Comparison of ENCODE assay signal across 1 cellular context in genomic region chr6:27176523-27177391, GRCh38.
A peak's percentile ranks its signal among the peaks of the same experiment; 100 is the strongest.
TF ChIP-seq lines count a peak whose summit lies in the region.

No MANE protein-coding gene starts in this region.

TF ChIP-seq in HEK293, 187 proteins besides CTCF, POLR2A, EP300 and RAD21 (continued from another document):
- peak; percentile 31; the same call in 1 of the 2 replicates for TF ChIP-seq GLIS1 (tag by site-specific recombination; IDR thresholded peaks at IDR 0.05)
- 0 out of 2 replicates have a peak, but pooled peaks have one; percentile 43 for TF ChIP-seq MZF1 (tag by site-specific recombination; IDR thresholded peaks at IDR 0.05; ENCODE audit: borderline replicate concordance)
- TF ChIP-seq ZNF639 (tag by site-specific recombination; IDR thresholded peaks at IDR 0.05): peak; percentile 81; the same call in 1 of the 2 replicates
- TF ChIP-seq ZNF610 (tag by site-specific recombination; IDR thresholded peaks at IDR 0.05; ENCODE audit: borderline replicate concordance): peak; percentile 23; the same call in 1 of the 2 replicates
- peak; percentile 46; the same call in 1 of the 2 replicates for TF ChIP-seq BCL11A (tag by site-specific recombination; IDR thresholded peaks at IDR 0.05; ENCODE audit: low read depth)
- 0 out of 2 replicates have a peak, but pooled peaks have one; percentile 37 for TF ChIP-seq ZNF366 (tag by site-specific recombination; conservative IDR thresholded peaks at IDR 0.05)
- peak; percentile 66 for TF ChIP-seq ZFP3 (tag by site-specific recombination; IDR thresholded peaks at IDR 0.05; ENCODE audit: low read depth)
- TF ChIP-seq KLF8 (tag by site-specific recombination; IDR thresholded peaks at IDR 0.05): peak; percentile 85
- 0 out of 2 replicates have a peak, but pooled peaks have one; percentile 58 for TF ChIP-seq GLI4 (tag by site-specific recombination; IDR thresholded peaks at IDR 0.05)
- TF ChIP-seq ZXDB (tag by site-specific recombination; IDR thresholded peaks at IDR 0.05): peak; percentile 42; the same call in 1 of the 2 replicates
- peak; percentile 62; the same call in 1 of the 2 replicates for TF ChIP-seq ZNF18 (tag by site-specific recombination; IDR thresholded peaks at IDR 0.05)
- peak; percentile 73 for TF ChIP-seq GFI1B (tag by site-specific recombination; IDR thresholded peaks at IDR 0.05)
- TF ChIP-seq ZEB2 (tag by site-specific recombination; IDR thresholded peaks at IDR 0.05): peak; percentile 90
- TF ChIP-seq ZNF184 (tag by site-specific recombination; IDR thresholded peaks at IDR 0.05): 0 out of 2 replicates have a peak, but pooled peaks have one; percentile 8
- peak; percentile 14; the same call in 1 of the 2 replicates for TF ChIP-seq ZNF623 (tag by site-specific recombination; IDR thresholded peaks at IDR 0.05)
- peak; percentile 30; the same call in 1 of the 2 replicates for TF ChIP-seq ZNF624 (tag by site-specific recombination; IDR thresholded peaks at IDR 0.05)
- TF ChIP-seq ZNF660 (tag by site-specific recombination; IDR thresholded peaks at IDR 0.05): peak; percentile 71
- peak; percentile 79 for TF ChIP-seq KLF9 (tag by site-specific recombination; IDR thresholded peaks at IDR 0.05; ENCODE audit: low read depth)
- peak; percentile 82 for TF ChIP-seq ZNF324 (tag by site-specific recombination; IDR thresholded peaks at IDR 0.05)
- peak; percentile 17; the same call in 1 of the 2 replicates for TF ChIP-seq BCL11B (tag by site-specific recombination; IDR thresholded peaks at IDR 0.05; ENCODE audit: low read depth)
- peak; percentile 53 for TF ChIP-seq ZNF76 (tag by site-specific recombination; IDR thresholded peaks at IDR 0.05; ENCODE audit: borderline replicate concordance, low read depth)
- 0 out of 2 replicates have a peak, but pooled peaks have one; percentile 5 for TF ChIP-seq WT1 (tag by site-specific recombination; IDR thresholded peaks at IDR 0.05)
- peak; percentile 22; the same call in 1 of the 2 replicates for TF ChIP-seq ZBTB11 (tag by site-specific recombination; conservative IDR thresholded peaks at IDR 0.05; ENCODE audit: low read depth)
- peak; percentile 66 for TF ChIP-seq KLF1 (tag by site-specific recombination; IDR thresholded peaks at IDR 0.05)
- TF ChIP-seq ZNF223 (tag by site-specific recombination; IDR thresholded peaks at IDR 0.05): 0 out of 2 replicates have a peak, but pooled peaks have one; percentile 19
- TF ChIP-seq ZNF266 (tag by site-specific recombination; IDR thresholded peaks at IDR 0.05; ENCODE audit: low read depth): 0 out of 2 replicates have a peak, but pooled peaks have one; percentile 35
- peak; percentile 91 for TF ChIP-seq ZNF600 (tag by site-specific recombination; IDR thresholded peaks at IDR 0.05)
- peak; percentile 45; the same call in 1 of the 2 replicates for TF ChIP-seq ZBTB7A (tag by site-specific recombination; IDR thresholded peaks at IDR 0.05; ENCODE audit: low read depth)
- TF ChIP-seq ZNF2 (tag by site-specific recombination; IDR thresholded peaks at IDR 0.05): peak; percentile 75; the same call in 1 of the 2 replicates
- TF ChIP-seq OVOL3 (tag by site-specific recombination; IDR thresholded peaks at IDR 0.05): 0 out of 2 replicates have a peak, but pooled peaks have one; percentile 23
- peak; percentile 73 for TF ChIP-seq SP7 (tag by site-specific recombination; IDR thresholded peaks at IDR 0.05)
- peak; percentile 49; the same call in 1 of the 2 replicates for TF ChIP-seq ZBTB44 (tag by site-specific recombination; IDR thresholded peaks at IDR 0.05)
- TF ChIP-seq ZNF518A (tag by site-specific recombination; conservative IDR thresholded peaks at IDR 0.05; ENCODE audit: low read depth): peak; percentile 43; the same call in 1 of the 2 replicates
- TF ChIP-seq ZBTB21 (tag by site-specific recombination; IDR thresholded peaks at IDR 0.05): peak; percentile 38; the same call in 1 of the 2 replicates
- peak; percentile 99 for TF ChIP-seq ZNF362 (tag by site-specific recombination; IDR thresholded peaks at IDR 0.05)
- 0 out of 2 replicates have a peak, but pooled peaks have one; percentile 36 for TF ChIP-seq KLF17 (tag by site-specific recombination; IDR thresholded peaks at IDR 0.05)
- TF ChIP-seq KLF10 (tag by site-specific recombination; IDR thresholded peaks at IDR 0.05): peak; percentile 57
- TF ChIP-seq ZNF692 (tag by site-specific recombination; IDR thresholded peaks at IDR 0.05): peak; percentile 68; the same call in 1 of the 2 replicates
- 0 out of 2 replicates have a peak, but pooled peaks have one; percentile 35 for TF ChIP-seq ZNF843 (tag by site-specific recombination; IDR thresholded peaks at IDR 0.05)
TF ChIP-seq in HEK293: peak in this region for 58; not testable (repeated sequence) for 129.
